17 cellular contexts compared by ENCODE assay signal in genomic region chr5:102888483-102888882, GRCh38.
A peak's percentile ranks its signal among the peaks of the same experiment; 100 is the strongest.
DNase-seq lines count a peak whose midpoint lies in the region; ATAC-seq and TF ChIP-seq lines count a peak whose summit lies in the region.
"Had no signal": no experiment of that assay in that cellular context is flagged by ENCODE, and none has a peak within 500 bp of the region (broad histone marks: within the 10 kb centered on the region; RNA-seq: fewer than 3 reads in every experiment).

No MANE protein-coding gene starts in this region.

- H3K36me3 Mint-ChIP-seq in CD8-positive, alpha-beta memory T cell, result peaks cover 0 to 3% (median under 1%) of the 10 kb centered on the region in 3 donors
- H3K36me3 Mint-ChIP-seq in chondrocyte (ENCODE audit: low read depth), result peaks cover 3% of the 10 kb centered on the region
- H3K36me3 Mint-ChIP-seq in immature natural killer cell, result peaks cover 7 to 9% (median 9%) of the 10 kb centered on the region in 3 donors

- POLR2A ChIA-PET in CD8-positive, alpha-beta memory T cell (lab: Charles Lee), result no interaction called here

- TF ChIP-seq CTCF in chondrocyte (IDR thresholded peaks at IDR 0.05) (no peak), psoas muscle (IDR thresholded peaks at IDR 0.05) (no peak)

- peaks cover 44 to 53% (median 46%) of the 10 kb centered on the region in 3 donors for H3K4me1 Mint-ChIP-seq in CD8-positive, alpha-beta memory T cell
- H3K4me1 Mint-ChIP-seq in chondrocyte (ENCODE audit: low read depth) (peaks cover 16% of the 10 kb centered on the region), immature natural killer cell (peaks cover 59 to 80% of the 10 kb centered on the region in 2 donors)
- H3K4me1 Mint-ChIP-seq: B cell had no signal

- intact Hi-C loops in psoas muscle (cut with DNase I), result no loop called here

- DNase-seq in CD8-positive, alpha-beta memory T cell, result no peak
- DNase-seq in chondrocyte (ENCODE audit: low spot score) (no peak), immature natural killer cell (peak; percentile 26 to 37 (median 32)), psoas muscle (no peak), medulla oblongata (ENCODE audit: extremely low spot score) (no peak), NCI-H128 (lab: John Stamatoyannopoulos, UW; ENCODE audit: unreplicated experiment) (no peak), superior temporal gyrus (ENCODE audit: extremely low spot score) (no peak), NCI-H2029 treated with DMSO at 0.1 percent for 48 hours (lab: John Stamatoyannopoulos, UW) (no peak)
- DNase-seq: CD4-positive, alpha-beta T cell; COR-L47; DMS153; DMS79 treated with DMSO at 0.1 percent for 48 hours; EL; GM23248; H7 had no signal

- no peak for ATAC-seq in psoas muscle
- ATAC-seq: HepG2 had no signal

- H3K4me3 ChIP-seq in CD8-positive, alpha-beta memory T cell (ENCODE audit: low read length), result no peak overlapping the region
- H3K4me3 ChIP-seq in psoas muscle, result no peak overlapping the region
- H3K4me3 ChIP-seq: GM23248 had no signal

- H3K27me3 Mint-ChIP-seq in CD8-positive, alpha-beta memory T cell, result no peaks in the 10 kb centered on the region
- no peaks in the 10 kb centered on the region for H3K27me3 Mint-ChIP-seq in chondrocyte (ENCODE audit: low read depth)
- H3K27me3 Mint-ChIP-seq in immature natural killer cell (ENCODE audit: low read depth in 3 of 3), result no peaks in the 10 kb centered on the region
- H3K27me3 Mint-ChIP-seq: B cell; CD4-positive, alpha-beta T cell had no signal

- no peak overlapping the region for H3K27ac ChIP-seq in CD8-positive, alpha-beta memory T cell (ENCODE audit: low read depth, low read length)
- peak overlapping the region; percentile 14 for H3K27ac ChIP-seq in psoas muscle
- H3K27ac ChIP-seq: GM23248 had no signal

- H3K27ac Mint-ChIP-seq in CD8-positive, alpha-beta memory T cell, result peak overlapping the region in 6 of 8 donors; percentile 48 to 90 (median 80)
- peak overlapping the region; percentile 57 for H3K27ac Mint-ChIP-seq in chondrocyte (ENCODE audit: unreplicated experiment)
- H3K27ac Mint-ChIP-seq in immature natural killer cell, result peak overlapping the region; percentile 93 to 99 (median 97)
- H3K27ac Mint-ChIP-seq: B cell; CD4-positive, alpha-beta T cell had no signal

- peak overlapping the region in 6 of 7 donors; percentile 40 to 81 (median 70) for H3K4me3 Mint-ChIP-seq in CD8-positive, alpha-beta memory T cell
- no peak overlapping the region for H3K4me3 Mint-ChIP-seq in chondrocyte (ENCODE audit: unreplicated experiment)
- H3K4me3 Mint-ChIP-seq in immature natural killer cell, result peak overlapping the region; percentile 81 to 94 (median 88)
- H3K4me3 Mint-ChIP-seq: B cell; CD4-positive, alpha-beta T cell had no signal

- H3K27me3 ChIP-seq in CD8-positive, alpha-beta memory T cell (ENCODE audit: insufficient read depth, low read length, poor library complexity, severe bottlenecking), result no peaks in the 10 kb centered on the region
- H3K27me3 ChIP-seq in psoas muscle (ENCODE audit: insufficient read depth in 3 of 3, low read length in 2 of 3), result no peaks in the 10 kb centered on the region

- no peaks in the 10 kb centered on the region for H3K9me3 Mint-ChIP-seq in CD8-positive, alpha-beta memory T cell
- H3K9me3 Mint-ChIP-seq in chondrocyte (ENCODE audit: low read depth) (no peaks in the 10 kb centered on the region), immature natural killer cell (peaks cover 0 to 1% (median 0%) of the 10 kb centered on the region in 6 donors)
- H3K9me3 Mint-ChIP-seq: CD4-positive, alpha-beta T cell had no signal

- H3K9me3 ChIP-seq in CD8-positive, alpha-beta memory T cell (ENCODE audit: low read length), result no peaks in the 10 kb centered on the region
- no peaks in the 10 kb centered on the region for H3K9me3 ChIP-seq in psoas muscle

- H3K36me3 ChIP-seq in CD8-positive, alpha-beta memory T cell (ENCODE audit: insufficient read depth, low read length), result no peaks in the 10 kb centered on the region
- H3K36me3 ChIP-seq in psoas muscle (ENCODE audit: insufficient read depth in 1 of 2, low read depth in 1 of 2), result no peaks in the 10 kb centered on the region

- peaks cover 5% of the 10 kb centered on the region for H3K4me1 ChIP-seq in CD8-positive, alpha-beta memory T cell (ENCODE audit: insufficient read depth, low read length)
- H3K4me1 ChIP-seq in psoas muscle, result peaks cover 52% of the 10 kb centered on the region

- CTCF ChIA-PET in CD8-positive, alpha-beta memory T cell (lab: Charles Lee), result no interaction called here

Comparison
In these comparisons a context has a peak if more than half of its experiments do, and no peak if none do; other contexts are left out.
1. DNase-seq: peak in immature natural killer cell (3 of 3); none in CD8-positive, alpha-beta memory T cell (0 of 5), chondrocyte (single experiment), psoas muscle (0 of 2), medulla oblongata (single experiment), NCI-H128 (single experiment), superior temporal gyrus (single experiment) and NCI-H2029 treated with DMSO at 0.1 percent for 48 hours (single experiment).
2. Peak in every context shown above with its lines, with median percentiles within 50 percentile points of each other: H3K27ac Mint-ChIP-seq.